Comparison of ENCODE assay signal across 12 cellular contexts in the genomic region with DNA sequence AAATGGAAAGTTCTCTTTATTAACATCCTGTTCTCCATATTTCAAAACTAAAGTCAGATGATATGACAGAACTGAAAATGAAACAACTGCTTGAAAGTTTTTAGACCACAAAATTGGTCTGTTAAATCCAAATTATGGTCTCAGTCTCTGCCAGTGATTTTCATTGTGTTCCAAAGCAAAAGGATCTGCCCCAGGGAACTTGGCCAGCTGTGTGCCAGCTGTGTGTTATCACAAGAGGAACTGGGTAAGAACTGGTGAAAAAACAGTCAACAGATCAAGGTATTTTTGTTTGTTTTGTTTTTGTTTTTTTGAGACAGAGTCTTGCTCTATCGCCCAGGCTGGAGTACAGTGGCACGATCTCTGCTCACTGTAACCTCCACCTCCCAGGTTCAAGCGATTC.
DNase-seq lines count a peak whose midpoint lies in the region; ATAC-seq, FAIRE-seq and TF ChIP-seq lines count a peak whose summit lies in the region.
"Had no signal": no experiment of that assay in that cellular context is flagged by ENCODE, and none has a peak within 500 bp of the region (broad histone marks: within the 10 kb centered on the region; RNA-seq: fewer than 3 reads in every experiment).

No MANE protein-coding gene starts in this region.

- TF ChIP-seq POLR2A in GM12891 (IDR thresholded peaks at IDR 0.05; ENCODE audit: low read depth, low read length), result no peak

- no peak overlapping the region for H3K4me3 ChIP-seq in Caco-2 (ENCODE audit: low read depth, low read length)

- CTCF ChIA-PET in Caco-2 (lab: Charles Lee), result no interaction called here

- no peak for TF ChIP-seq CTCF in Caco-2 (IDR thresholded peaks at IDR 0.05; ENCODE audit: insufficient read depth in 1 of 2, low read depth in 1 of 2, low read length in 1 of 2, severe bottlenecking in 1 of 2, unreplicated experiment in 1 of 2)

- H3K4me3 Mint-ChIP-seq in Caco-2 (ENCODE audit: unreplicated experiment), result no peak overlapping the region

- POLR2A ChIA-PET in Caco-2 (lab: Charles Lee), result no interaction called here

- H3K36me3 ChIP-seq in Caco-2 (ENCODE audit: control insufficient read depth, insufficient read depth, low read length), result no peaks in the 10 kb centered on the region
- H3K36me3 ChIP-seq: WERI-Rb-1 had no signal

- H3K4me1 ChIP-seq in Caco-2, result no peaks in the 10 kb centered on the region

- H3K27me3 Mint-ChIP-seq in Caco-2 (ENCODE audit: insufficient read depth, unreplicated experiment), result peaks cover 8% of the 10 kb centered on the region

- intact Hi-C loops in Caco-2 (cut with micrococcal nuclease; ENCODE audit: unreplicated experiment), result no loop called here

- no peaks in the 10 kb centered on the region for H3K27me3 ChIP-seq in Caco-2 (replicated peaks; ENCODE audit: control insufficient read depth, insufficient read depth, low read length)

- BruUV-seq in Caco-2 (replicated peaks; lab: Mats Ljungman, UMichigan), result no TSS peak

- H3K4me1 Mint-ChIP-seq in Caco-2 (ENCODE audit: low read depth, unreplicated experiment), result no peaks in the 10 kb centered on the region

- DNase-seq in GM12891 (ENCODE audit: insufficient read length, low spot score), result no peak
- DNase-seq in NAMALWA (ENCODE audit: low spot score), result peak; percentile 15
- DNase-seq in amniotic stem cell (lab: John Stamatoyannopoulos, UW), result no peak
- DNase-seq in GF-D8 (lab: John Stamatoyannopoulos, UW), result no peak
- no peak for DNase-seq in activated CD4-positive, alpha-beta T cell treated with anti-CD3 and anti-CD28 coated beads, Interleukin-2, amount 50 U/mL, for 1 hour
- DNase-seq in Caco-2, result no peak
- DNase-seq: WERI-Rb-1 had no signal

- H3K36me3 Mint-ChIP-seq in Caco-2 (ENCODE audit: insufficient read depth, unreplicated experiment), result no peaks in the 10 kb centered on the region

- H3K9me3 Mint-ChIP-seq in Caco-2 (ENCODE audit: unreplicated experiment), result no peaks in the 10 kb centered on the region

- H3K9me3 ChIP-seq in Caco-2, result no peaks in the 10 kb centered on the region

- H3K27ac Mint-ChIP-seq in Caco-2 (ENCODE audit: unreplicated experiment), result no peak overlapping the region

- ATAC-seq in GM19452 (IDR thresholded peaks at IDR 0.05; ENCODE audit: unreplicated experiment), result peak; percentile 62
- ATAC-seq in HG02970 (IDR thresholded peaks at IDR 0.05; ENCODE audit: low FRiP score, unreplicated experiment), result peak; percentile 63

- FAIRE-seq in GM12891 (lab: Jason Lieb, UNC), result peak; percentile 75
- FAIRE-seq: frontal cortex, HTR-8/SVneo, urothelium cell line had no signal

TF ChIP-seq in GM12891, 5 proteins besides CTCF, POLR2A, EP300 and RAD21:
- TF ChIP-seq POLR2AphosphoS5 (IDR thresholded peaks at IDR 0.05; ENCODE audit: low read depth, low read length) (no peak), SPI1 (IDR thresholded peaks at IDR 0.05; ENCODE audit: low read depth, low read length) (peak; percentile 79)
TF ChIP-seq in GM12891: peak in this region for 1.
